Comparison of ENCODE assay signal across 19 cellular contexts in genomic region chr5:180053061-180053602, GRCh38.
"Had no signal": no experiment of that assay in that cellular context is flagged by ENCODE, and none has a peak within 500 bp of the region (broad histone marks: within the 10 kb centered on the region; RNA-seq: fewer than 3 reads in every experiment).

No MANE protein-coding gene starts in this region.

- H3K4me3 ChIP-seq: adrenal gland, cardiac muscle cell, left lung, spleen, testis, upper lobe of left lung had no signal

- ATAC-seq: activated T-cell treated with anti-CD3 and anti-CD28 coated beads, Interleukin-2, amount 50 U/mL, for 4 hours; esophagus mucosa; left lung; natural killer cell had no signal

- H3K27ac Mint-ChIP-seq: activated CD4-positive, alpha-beta memory T cell treated with anti-CD3 and anti-CD28 coated beads for 36 hours; activated naive CD4-positive, alpha-beta T cell treated with anti-CD3 and anti-CD28 coated beads, Interleukin-2, amount 50 U/mL, for 24 hours; natural killer cell; stimulated activated naive CD8-positive, alpha-beta T cell treated with anti-CD3 and anti-CD28 coated beads, Interleukin-15, amount 100 ng/mL, for 72 hours; T-helper 2 cell treated with Interferon-gamma antibody and Interleukin-4, amounts not matched to agents 5 μg/mL and 100 μg/mL, for 36 hours had no signal

- H3K9me3 ChIP-seq: adrenal gland, left lung, spleen, testis, upper lobe of left lung had no signal

- H3K4me1 ChIP-seq: testis had no signal

- H3K36me3 ChIP-seq: adrenal gland, cardiac muscle cell, left lung, spleen, upper lobe of left lung had no signal

- FAIRE-seq: kidney had no signal

- H3K9me3 Mint-ChIP-seq: activated CD4-positive, alpha-beta memory T cell treated with anti-CD3 and anti-CD28 coated beads for 36 hours; activated naive CD4-positive, alpha-beta T cell treated with anti-CD3 and anti-CD28 coated beads, Interleukin-2, amount 50 U/mL, for 24 hours; activated T-cell treated with anti-CD3 and anti-CD28 coated beads, Interleukin-2, amount 50 U/mL, for 4 hours; natural killer cell; stimulated activated naive CD8-positive, alpha-beta T cell treated with anti-CD3 and anti-CD28 coated beads, Interleukin-15, amount 100 ng/mL, for 72 hours; T-helper 2 cell treated with Interferon-gamma antibody and Interleukin-4, amounts not matched to agents 5 μg/mL and 100 μg/mL, for 36 hours had no signal

- H3K27ac ChIP-seq: adrenal gland, cardiac muscle cell, left lung, spleen, testis, upper lobe of left lung had no signal

- H3K27me3 Mint-ChIP-seq: activated CD4-positive, alpha-beta memory T cell treated with anti-CD3 and anti-CD28 coated beads for 36 hours; activated naive CD4-positive, alpha-beta T cell treated with anti-CD3 and anti-CD28 coated beads, Interleukin-2, amount 50 U/mL, for 24 hours; stimulated activated naive CD8-positive, alpha-beta T cell treated with anti-CD3 and anti-CD28 coated beads, Interleukin-15, amount 100 ng/mL, for 72 hours had no signal

- H3K36me3 Mint-ChIP-seq: activated CD4-positive, alpha-beta memory T cell treated with anti-CD3 and anti-CD28 coated beads for 36 hours; natural killer cell had no signal

- H3K4me3 Mint-ChIP-seq: activated CD4-positive, alpha-beta memory T cell treated with anti-CD3 and anti-CD28 coated beads for 36 hours; activated naive CD4-positive, alpha-beta T cell treated with anti-CD3 and anti-CD28 coated beads, Interleukin-2, amount 50 U/mL, for 24 hours; activated T-cell treated with anti-CD3 and anti-CD28 coated beads, Interleukin-2, amount 50 U/mL, for 4 hours; natural killer cell; stimulated activated naive CD8-positive, alpha-beta T cell treated with anti-CD3 and anti-CD28 coated beads, Interleukin-15, amount 100 ng/mL, for 72 hours; T-helper 2 cell treated with Interferon-gamma antibody and Interleukin-4, amounts not matched to agents 5 μg/mL and 100 μg/mL, for 36 hours had no signal

- DNase-seq: activated CD4-positive, alpha-beta memory T cell treated with anti-CD3 and anti-CD28 coated beads for 36 hours; activated CD4-positive, alpha-beta T cell treated with anti-CD3 and anti-CD28 coated beads for 1 hour; activated effector memory CD4-positive, alpha-beta T cell treated with anti-CD3 and anti-CD28 coated beads, Interleukin-2, amount 50 U/mL, for 16 hours; activated T-cell treated with anti-CD3 and anti-CD28 coated beads, Interleukin-2, amount 50 U/mL, for 4 hours; adrenal gland; hippocampal formation; kidney; left lung; natural killer cell; occipital lobe; spleen; stimulated activated naive CD8-positive, alpha-beta T cell treated with anti-CD3 and anti-CD28 coated beads, Interleukin-15, amount 100 ng/mL, for 72 hours; SW 1271; testis; upper lobe of left lung had no signal

- H3K27me3 ChIP-seq: adrenal gland, cardiac muscle cell, left lung, spleen, testis, upper lobe of left lung had no signal
